Comparison of ENCODE assay signal across 1 cellular context in genomic region chr1:182291584-182292192, GRCh38.
TF ChIP-seq lines count a peak whose summit lies in the region.

No MANE protein-coding gene starts in this region.

TF ChIP-seq in HepG2, 621 proteins besides CTCF, POLR2A, EP300 and RAD21 (continued from another document and continues in another):
- TF ChIP-seq ZBTB40 (IDR thresholded peaks at IDR 0.05) = no peak
- TF ChIP-seq ZBTB40 (CRISPR knock-in tag; IDR thresholded peaks at IDR 0.05) = no peak
- no peak for TF ChIP-seq ZNF772 (CRISPR knock-in tag; IDR thresholded peaks at IDR 0.05)
- no peak for TF ChIP-seq GTF3A (CRISPR knock-in tag; conservative IDR thresholded peaks at IDR 0.05)
- TF ChIP-seq SNAPC5 (CRISPR knock-in tag; IDR thresholded peaks at IDR 0.05; ENCODE audit: borderline replicate concordance) = no peak
- peak; percentile 80; the same call in 1 of the 2 replicates for TF ChIP-seq SOX5 (CRISPR knock-in tag; IDR thresholded peaks at IDR 0.05; ENCODE audit: borderline replicate concordance)
- no peak for TF ChIP-seq ZHX2 (IDR thresholded peaks at IDR 0.05; ENCODE audit: low read depth)
- TF ChIP-seq ZHX2 (CRISPR knock-in tag; IDR thresholded peaks at IDR 0.05; ENCODE audit: borderline replicate concordance) = 0 out of 2 replicates have a peak, but pooled peaks have one; percentile 15
- TF ChIP-seq ZFX (CRISPR knock-in tag; IDR thresholded peaks at IDR 0.05; ENCODE audit: low read depth) = peak; percentile 36; the same call in 1 of the 2 replicates
- 0 out of 2 replicates have a peak, but pooled peaks have one; percentile 27 for TF ChIP-seq STAG1 (CRISPR knock-in tag; IDR thresholded peaks at IDR 0.05)
- no peak for TF ChIP-seq ZBTB25 (CRISPR knock-in tag; IDR thresholded peaks at IDR 0.05)
- TF ChIP-seq NR3C1 (CRISPR knock-in tag; IDR thresholded peaks at IDR 0.05) = no peak
- TF ChIP-seq MLLT10 (CRISPR knock-in tag; IDR thresholded peaks at IDR 0.05) = no peak
- TF ChIP-seq ZBTB43 (CRISPR knock-in tag; conservative IDR thresholded peaks at IDR 0.05) = peak; percentile 92; the same call in 1 of the 2 replicates
- peak; percentile 58 for TF ChIP-seq ZNF350 (CRISPR knock-in tag; IDR thresholded peaks at IDR 0.05; ENCODE audit: borderline replicate concordance, low read depth)
- TF ChIP-seq TFDP2 (CRISPR knock-in tag; IDR thresholded peaks at IDR 0.05) = 0 out of 2 replicates have a peak, but pooled peaks have one; percentile 25
- TF ChIP-seq THAP11 (CRISPR knock-in tag; IDR thresholded peaks at IDR 0.05) = peak; percentile 21; the same call in 1 of the 2 replicates
- TF ChIP-seq MED13 (CRISPR knock-in tag; IDR thresholded peaks at IDR 0.05) = peak; percentile 88; the same call in 1 of the 2 replicates
- peak; percentile 81; the same call in 1 of the 2 replicates for TF ChIP-seq BCL6 (CRISPR knock-in tag; IDR thresholded peaks at IDR 0.05)
- no peak for TF ChIP-seq IRF9 (CRISPR knock-in tag; IDR thresholded peaks at IDR 0.05; ENCODE audit: borderline replicate concordance)
- TF ChIP-seq ZFAT (CRISPR knock-in tag; conservative IDR thresholded peaks at IDR 0.05) = no peak
- peak; percentile 92; the same call in 1 of the 2 replicates for TF ChIP-seq FOXJ3 (CRISPR knock-in tag; IDR thresholded peaks at IDR 0.05; ENCODE audit: borderline replicate concordance)
- no peak for TF ChIP-seq ZNF704 (CRISPR knock-in tag; IDR thresholded peaks at IDR 0.05; ENCODE audit: borderline replicate concordance)
- no peak for TF ChIP-seq ZNF773 (CRISPR knock-in tag; IDR thresholded peaks at IDR 0.05; ENCODE audit: borderline replicate concordance)
- peak; percentile 62; the same call in 1 of the 2 replicates for TF ChIP-seq HOXA3 (CRISPR knock-in tag; IDR thresholded peaks at IDR 0.05)
- TF ChIP-seq FOXC1 (CRISPR knock-in tag; IDR thresholded peaks at IDR 0.05; ENCODE audit: borderline replicate concordance) = no peak
- TF ChIP-seq ATF2 (CRISPR knock-in tag; IDR thresholded peaks at IDR 0.05) = 0 out of 2 replicates have a peak, but pooled peaks have one; percentile 12
- TF ChIP-seq KDM6A (CRISPR knock-in tag; IDR thresholded peaks at IDR 0.05; ENCODE audit: low read depth) = peak; percentile 69
- no peak for TF ChIP-seq ZNF101 (CRISPR knock-in tag; IDR thresholded peaks at IDR 0.05; ENCODE audit: borderline replicate concordance, low read depth)
- TF ChIP-seq MEF2D (CRISPR knock-in tag; IDR thresholded peaks at IDR 0.05) = peak; percentile 99
- no peak for TF ChIP-seq PHB2 (IDR thresholded peaks at IDR 0.05; ENCODE audit: partially characterized antibody)
- TF ChIP-seq ZMYM3 (CRISPR knock-in tag; IDR thresholded peaks at IDR 0.05) = peak; percentile 49; the same call in 1 of the 2 replicates
- peak; percentile 79 for TF ChIP-seq SIX4 (CRISPR knock-in tag; IDR thresholded peaks at IDR 0.05)
